In the genomic region with DNA sequence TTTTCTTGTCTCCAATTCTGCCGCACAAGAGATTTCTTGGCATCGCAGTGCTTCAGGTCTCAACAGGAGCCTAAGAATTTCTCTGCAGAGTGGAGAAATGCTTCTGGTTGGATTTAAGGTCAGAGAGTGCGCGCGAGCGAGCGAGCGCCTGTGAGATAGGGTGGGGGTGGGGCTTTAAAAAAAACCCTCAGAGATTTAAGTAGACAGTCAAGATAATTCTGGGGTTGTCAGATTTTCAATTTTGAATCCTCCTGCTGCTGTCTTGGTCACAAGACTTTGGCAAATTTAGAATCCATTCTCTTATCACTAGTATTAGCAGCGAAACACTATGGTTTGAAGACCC, we compare ENCODE assay signal across 1 cellular context.
TF ChIP-seq lines count a peak whose summit lies in the region.

No MANE protein-coding gene starts in this region.

TF ChIP-seq in K562, 482 proteins besides CTCF, POLR2A, EP300 and RAD21 (continues in another document):
- TF ChIP-seq ZNF232 (CRISPR knock-in tag; IDR thresholded peaks at IDR 0.05) (no peak), ESRRB (CRISPR knock-in tag; IDR thresholded peaks at IDR 0.05; ENCODE audit: borderline replicate concordance) (no peak), NRF1 (conservative IDR thresholded peaks at IDR 0.05 in 1 of 2, IDR thresholded peaks at IDR 0.05 in 1 of 2) (peak; percentile 64 to 65), ZNF644 (tag; IDR thresholded peaks at IDR 0.05; ENCODE audit: low read depth) (no peak; the same call in 1 of the 2 replicates), GMEB1 (CRISPR knock-in tag; IDR thresholded peaks at IDR 0.05) (no peak), BRCA1 (IDR thresholded peaks at IDR 0.05) (no peak), BRCA1 (CRISPR knock-in tag; IDR thresholded peaks at IDR 0.05) (no peak), SIX5 (IDR thresholded peaks at IDR 0.05; ENCODE audit: borderline replicate concordance in 1 of 2, insufficient read depth in 1 of 2, low read depth in 1 of 2, low read length in 2 of 2) (no peak), TAF1 (IDR thresholded peaks at IDR 0.05; ENCODE audit: control insufficient read depth, extremely low read depth, insufficient read depth, low read length, severe bottlenecking) (no peak), NFE2L1 (tag; IDR thresholded peaks at IDR 0.05; ENCODE audit: borderline replicate concordance, low read depth) (no peak), SMARCC2 (IDR thresholded peaks at IDR 0.05; ENCODE audit: low read depth) (no peak), POLR2H (tag; IDR thresholded peaks at IDR 0.05; ENCODE audit: low read depth) (0 out of 2 replicates have a peak, but pooled peaks have one; percentile 2), PHF8 (IDR thresholded peaks at IDR 0.05; ENCODE audit: borderline replicate concordance, low read length) (no peak), NONO (IDR thresholded peaks at IDR 0.05; ENCODE audit: low read depth in 2 of 2, low read length in 1 of 2) (no peak), ZNF175 (CRISPR knock-in tag; IDR thresholded peaks at IDR 0.05; ENCODE audit: low read depth) (0 out of 2 replicates have a peak, but pooled peaks have one; percentile 25), SNRNP70 (optimal IDR thresholded peaks at IDR 0.05; ENCODE audit: low read depth, low read length) (no peak), RCOR1 (IDR thresholded peaks at IDR 0.05; ENCODE audit: borderline replicate concordance in 1 of 2, low read depth in 2 of 2, low read length in 2 of 2) (peak in 1 of 2 experiments; percentile 77; a peak in 1 of 4 replicates), KAT7 (CRISPR knock-in tag; IDR thresholded peaks at IDR 0.05; ENCODE audit: borderline replicate concordance) (no peak), NR2C2 (CRISPR knock-in tag; IDR thresholded peaks at IDR 0.05) (no peak), NR2C2 (tag; IDR thresholded peaks at IDR 0.05) (peak; percentile 19; the same call in 1 of the 2 replicates), RBBP5 (IDR thresholded peaks at IDR 0.05; ENCODE audit: borderline replicate concordance, insufficient read depth, low read length, poor library complexity, severe bottlenecking) (peak; percentile 28)
- TF ChIP-seq, protein P1, sequence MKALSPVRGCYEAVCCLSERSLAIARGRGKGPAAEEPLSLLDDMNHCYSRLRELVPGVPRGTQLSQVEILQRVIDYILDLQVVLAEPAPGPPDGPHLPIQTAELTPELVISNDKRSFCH (CRISPR knock-in tag; IDR thresholded peaks at IDR 0.05), result no peak
- TF ChIP-seq, protein P1 (tag; IDR thresholded peaks at IDR 0.05), result 0 out of 2 replicates have a peak, but pooled peaks have one; percentile 4
- TF ChIP-seq, protein P2, sequence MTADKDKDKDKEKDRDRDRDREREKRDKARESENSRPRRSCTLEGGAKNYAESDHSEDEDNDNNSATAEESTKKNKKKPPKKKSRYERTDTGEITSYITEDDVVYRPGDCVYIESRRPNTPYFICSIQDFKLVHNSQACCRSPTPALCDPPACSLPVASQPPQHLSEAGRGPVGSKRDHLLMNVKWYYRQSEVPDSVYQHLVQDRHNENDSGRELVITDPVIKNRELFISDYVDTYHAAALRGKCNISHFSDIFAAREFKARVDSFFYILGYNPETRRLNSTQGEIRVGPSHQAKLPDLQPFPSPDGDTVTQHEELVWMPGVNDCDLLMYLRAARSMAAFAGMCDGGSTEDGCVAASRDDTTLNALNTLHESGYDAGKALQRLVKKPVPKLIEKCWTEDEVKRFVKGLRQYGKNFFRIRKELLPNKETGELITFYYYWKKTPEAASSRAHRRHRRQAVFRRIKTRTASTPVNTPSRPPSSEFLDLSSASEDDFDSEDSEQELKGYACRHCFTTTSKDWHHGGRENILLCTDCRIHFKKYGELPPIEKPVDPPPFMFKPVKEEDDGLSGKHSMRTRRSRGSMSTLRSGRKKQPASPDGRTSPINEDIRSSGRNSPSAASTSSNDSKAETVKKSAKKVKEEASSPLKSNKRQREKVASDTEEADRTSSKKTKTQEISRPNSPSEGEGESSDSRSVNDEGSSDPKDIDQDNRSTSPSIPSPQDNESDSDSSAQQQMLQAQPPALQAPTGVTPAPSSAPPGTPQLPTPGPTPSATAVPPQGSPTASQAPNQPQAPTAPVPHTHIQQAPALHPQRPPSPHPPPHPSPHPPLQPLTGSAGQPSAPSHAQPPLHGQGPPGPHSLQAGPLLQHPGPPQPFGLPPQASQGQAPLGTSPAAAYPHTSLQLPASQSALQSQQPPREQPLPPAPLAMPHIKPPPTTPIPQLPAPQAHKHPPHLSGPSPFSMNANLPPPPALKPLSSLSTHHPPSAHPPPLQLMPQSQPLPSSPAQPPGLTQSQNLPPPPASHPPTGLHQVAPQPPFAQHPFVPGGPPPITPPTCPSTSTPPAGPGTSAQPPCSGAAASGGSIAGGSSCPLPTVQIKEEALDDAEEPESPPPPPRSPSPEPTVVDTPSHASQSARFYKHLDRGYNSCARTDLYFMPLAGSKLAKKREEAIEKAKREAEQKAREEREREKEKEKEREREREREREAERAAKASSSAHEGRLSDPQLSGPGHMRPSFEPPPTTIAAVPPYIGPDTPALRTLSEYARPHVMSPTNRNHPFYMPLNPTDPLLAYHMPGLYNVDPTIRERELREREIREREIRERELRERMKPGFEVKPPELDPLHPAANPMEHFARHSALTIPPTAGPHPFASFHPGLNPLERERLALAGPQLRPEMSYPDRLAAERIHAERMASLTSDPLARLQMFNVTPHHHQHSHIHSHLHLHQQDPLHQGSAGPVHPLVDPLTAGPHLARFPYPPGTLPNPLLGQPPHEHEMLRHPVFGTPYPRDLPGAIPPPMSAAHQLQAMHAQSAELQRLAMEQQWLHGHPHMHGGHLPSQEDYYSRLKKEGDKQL (CRISPR knock-in tag; IDR thresholded peaks at IDR 0.05; ENCODE audit: borderline replicate concordance), result no peak
- TF ChIP-seq, protein P3, sequence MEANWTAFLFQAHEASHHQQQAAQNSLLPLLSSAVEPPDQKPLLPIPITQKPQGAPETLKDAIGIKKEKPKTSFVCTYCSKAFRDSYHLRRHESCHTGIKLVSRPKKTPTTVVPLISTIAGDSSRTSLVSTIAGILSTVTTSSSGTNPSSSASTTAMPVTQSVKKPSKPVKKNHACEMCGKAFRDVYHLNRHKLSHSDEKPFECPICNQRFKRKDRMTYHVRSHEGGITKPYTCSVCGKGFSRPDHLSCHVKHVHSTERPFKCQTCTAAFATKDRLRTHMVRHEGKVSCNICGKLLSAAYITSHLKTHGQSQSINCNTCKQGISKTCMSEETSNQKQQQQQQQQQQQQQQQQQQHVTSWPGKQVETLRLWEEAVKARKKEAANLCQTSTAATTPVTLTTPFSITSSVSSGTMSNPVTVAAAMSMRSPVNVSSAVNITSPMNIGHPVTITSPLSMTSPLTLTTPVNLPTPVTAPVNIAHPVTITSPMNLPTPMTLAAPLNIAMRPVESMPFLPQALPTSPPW (CRISPR knock-in tag; IDR thresholded peaks at IDR 0.05), result 0 out of 2 replicates have a peak, but pooled peaks have one; percentile 39
- TF ChIP-seq, protein P4, sequence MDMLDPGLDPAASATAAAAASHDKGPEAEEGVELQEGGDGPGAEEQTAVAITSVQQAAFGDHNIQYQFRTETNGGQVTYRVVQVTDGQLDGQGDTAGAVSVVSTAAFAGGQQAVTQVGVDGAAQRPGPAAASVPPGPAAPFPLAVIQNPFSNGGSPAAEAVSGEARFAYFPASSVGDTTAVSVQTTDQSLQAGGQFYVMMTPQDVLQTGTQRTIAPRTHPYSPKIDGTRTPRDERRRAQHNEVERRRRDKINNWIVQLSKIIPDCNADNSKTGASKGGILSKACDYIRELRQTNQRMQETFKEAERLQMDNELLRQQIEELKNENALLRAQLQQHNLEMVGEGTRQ (CRISPR knock-in tag; IDR thresholded peaks at IDR 0.05), result no peak
- TF ChIP-seq, protein P5, sequence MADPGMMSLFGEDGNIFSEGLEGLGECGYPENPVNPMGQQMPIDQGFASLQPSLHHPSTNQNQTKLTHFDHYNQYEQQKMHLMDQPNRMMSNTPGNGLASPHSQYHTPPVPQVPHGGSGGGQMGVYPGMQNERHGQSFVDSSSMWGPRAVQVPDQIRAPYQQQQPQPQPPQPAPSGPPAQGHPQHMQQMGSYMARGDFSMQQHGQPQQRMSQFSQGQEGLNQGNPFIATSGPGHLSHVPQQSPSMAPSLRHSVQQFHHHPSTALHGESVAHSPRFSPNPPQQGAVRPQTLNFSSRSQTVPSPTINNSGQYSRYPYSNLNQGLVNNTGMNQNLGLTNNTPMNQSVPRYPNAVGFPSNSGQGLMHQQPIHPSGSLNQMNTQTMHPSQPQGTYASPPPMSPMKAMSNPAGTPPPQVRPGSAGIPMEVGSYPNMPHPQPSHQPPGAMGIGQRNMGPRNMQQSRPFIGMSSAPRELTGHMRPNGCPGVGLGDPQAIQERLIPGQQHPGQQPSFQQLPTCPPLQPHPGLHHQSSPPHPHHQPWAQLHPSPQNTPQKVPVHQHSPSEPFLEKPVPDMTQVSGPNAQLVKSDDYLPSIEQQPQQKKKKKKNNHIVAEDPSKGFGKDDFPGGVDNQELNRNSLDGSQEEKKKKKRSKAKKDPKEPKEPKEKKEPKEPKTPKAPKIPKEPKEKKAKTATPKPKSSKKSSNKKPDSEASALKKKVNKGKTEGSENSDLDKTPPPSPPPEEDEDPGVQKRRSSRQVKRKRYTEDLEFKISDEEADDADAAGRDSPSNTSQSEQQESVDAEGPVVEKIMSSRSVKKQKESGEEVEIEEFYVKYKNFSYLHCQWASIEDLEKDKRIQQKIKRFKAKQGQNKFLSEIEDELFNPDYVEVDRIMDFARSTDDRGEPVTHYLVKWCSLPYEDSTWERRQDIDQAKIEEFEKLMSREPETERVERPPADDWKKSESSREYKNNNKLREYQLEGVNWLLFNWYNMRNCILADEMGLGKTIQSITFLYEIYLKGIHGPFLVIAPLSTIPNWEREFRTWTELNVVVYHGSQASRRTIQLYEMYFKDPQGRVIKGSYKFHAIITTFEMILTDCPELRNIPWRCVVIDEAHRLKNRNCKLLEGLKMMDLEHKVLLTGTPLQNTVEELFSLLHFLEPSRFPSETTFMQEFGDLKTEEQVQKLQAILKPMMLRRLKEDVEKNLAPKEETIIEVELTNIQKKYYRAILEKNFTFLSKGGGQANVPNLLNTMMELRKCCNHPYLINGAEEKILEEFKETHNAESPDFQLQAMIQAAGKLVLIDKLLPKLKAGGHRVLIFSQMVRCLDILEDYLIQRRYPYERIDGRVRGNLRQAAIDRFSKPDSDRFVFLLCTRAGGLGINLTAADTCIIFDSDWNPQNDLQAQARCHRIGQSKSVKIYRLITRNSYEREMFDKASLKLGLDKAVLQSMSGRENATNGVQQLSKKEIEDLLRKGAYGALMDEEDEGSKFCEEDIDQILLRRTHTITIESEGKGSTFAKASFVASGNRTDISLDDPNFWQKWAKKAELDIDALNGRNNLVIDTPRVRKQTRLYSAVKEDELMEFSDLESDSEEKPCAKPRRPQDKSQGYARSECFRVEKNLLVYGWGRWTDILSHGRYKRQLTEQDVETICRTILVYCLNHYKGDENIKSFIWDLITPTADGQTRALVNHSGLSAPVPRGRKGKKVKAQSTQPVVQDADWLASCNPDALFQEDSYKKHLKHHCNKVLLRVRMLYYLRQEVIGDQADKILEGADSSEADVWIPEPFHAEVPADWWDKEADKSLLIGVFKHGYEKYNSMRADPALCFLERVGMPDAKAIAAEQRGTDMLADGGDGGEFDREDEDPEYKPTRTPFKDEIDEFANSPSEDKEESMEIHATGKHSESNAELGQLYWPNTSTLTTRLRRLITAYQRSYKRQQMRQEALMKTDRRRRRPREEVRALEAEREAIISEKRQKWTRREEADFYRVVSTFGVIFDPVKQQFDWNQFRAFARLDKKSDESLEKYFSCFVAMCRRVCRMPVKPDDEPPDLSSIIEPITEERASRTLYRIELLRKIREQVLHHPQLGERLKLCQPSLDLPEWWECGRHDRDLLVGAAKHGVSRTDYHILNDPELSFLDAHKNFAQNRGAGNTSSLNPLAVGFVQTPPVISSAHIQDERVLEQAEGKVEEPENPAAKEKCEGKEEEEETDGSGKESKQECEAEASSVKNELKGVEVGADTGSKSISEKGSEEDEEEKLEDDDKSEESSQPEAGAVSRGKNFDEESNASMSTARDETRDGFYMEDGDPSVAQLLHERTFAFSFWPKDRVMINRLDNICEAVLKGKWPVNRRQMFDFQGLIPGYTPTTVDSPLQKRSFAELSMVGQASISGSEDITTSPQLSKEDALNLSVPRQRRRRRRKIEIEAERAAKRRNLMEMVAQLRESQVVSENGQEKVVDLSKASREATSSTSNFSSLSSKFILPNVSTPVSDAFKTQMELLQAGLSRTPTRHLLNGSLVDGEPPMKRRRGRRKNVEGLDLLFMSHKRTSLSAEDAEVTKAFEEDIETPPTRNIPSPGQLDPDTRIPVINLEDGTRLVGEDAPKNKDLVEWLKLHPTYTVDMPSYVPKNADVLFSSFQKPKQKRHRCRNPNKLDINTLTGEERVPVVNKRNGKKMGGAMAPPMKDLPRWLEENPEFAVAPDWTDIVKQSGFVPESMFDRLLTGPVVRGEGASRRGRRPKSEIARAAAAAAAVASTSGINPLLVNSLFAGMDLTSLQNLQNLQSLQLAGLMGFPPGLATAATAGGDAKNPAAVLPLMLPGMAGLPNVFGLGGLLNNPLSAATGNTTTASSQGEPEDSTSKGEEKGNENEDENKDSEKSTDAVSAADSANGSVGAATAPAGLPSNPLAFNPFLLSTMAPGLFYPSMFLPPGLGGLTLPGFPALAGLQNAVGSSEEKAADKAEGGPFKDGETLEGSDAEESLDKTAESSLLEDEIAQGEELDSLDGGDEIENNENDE (IDR thresholded peaks at IDR 0.05; ENCODE audit: low read depth, low read length), result no peak
